ENCODE assay signal across 10 cellular contexts in the genomic region with DNA sequence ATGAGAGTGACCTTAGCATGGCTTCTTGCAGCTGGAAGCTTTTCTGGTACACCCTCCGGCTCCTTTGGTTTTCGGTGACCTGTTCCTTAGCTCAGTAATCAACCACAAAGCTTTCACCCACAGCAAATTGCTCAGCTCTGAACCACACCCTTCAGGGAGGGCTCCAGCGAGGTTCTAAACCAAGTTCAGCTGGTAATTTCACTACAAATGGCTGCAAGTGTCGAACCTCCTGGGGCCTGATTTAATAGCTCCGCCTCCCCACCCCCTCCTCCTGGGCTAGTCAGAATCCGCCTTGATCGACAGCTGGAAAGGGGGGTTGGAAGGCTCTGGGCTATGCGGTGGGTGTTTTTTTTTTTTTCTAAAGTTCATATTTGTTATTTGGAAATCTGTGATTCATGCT.
DNase-seq lines count a peak whose midpoint lies in the region; ATAC-seq and TF ChIP-seq lines count a peak whose summit lies in the region.
"Had no signal": no experiment of that assay in that cellular context is flagged by ENCODE, and none has a peak within 500 bp of the region (broad histone marks: within the 10 kb centered on the region; RNA-seq: fewer than 3 reads in every experiment).

No MANE protein-coding gene starts in this region.

- no peak overlapping the region for H3K27ac Mint-ChIP-seq in CD8-positive, alpha-beta T cell
- H3K27ac Mint-ChIP-seq: CD4-positive, alpha-beta memory T cell had no signal

- no peaks in the 10 kb centered on the region for H3K9me3 ChIP-seq in CD8-positive, alpha-beta T cell (ENCODE audit: low read length)

- TF ChIP-seq CTCF in AG09309 (IDR thresholded peaks at IDR 0.05; ENCODE audit: control insufficient read depth, insufficient read depth, low read depth, low read length, missing control alignments) (no peak), astrocyte of the cerebellum (IDR thresholded peaks at IDR 0.05; ENCODE audit: low read depth, low read length, missing control alignments) (no peak)
- no peak for TF ChIP-seq CTCF in CD8-positive, alpha-beta T cell (IDR thresholded peaks at IDR 0.05)

- no peaks in the 10 kb centered on the region for H3K36me3 Mint-ChIP-seq in CD8-positive, alpha-beta T cell
- H3K36me3 Mint-ChIP-seq: CD4-positive, alpha-beta memory T cell had no signal

- ATAC-seq in HG03025 (IDR thresholded peaks at IDR 0.05; ENCODE audit: low FRiP score, unreplicated experiment), result peak; percentile 45
- no peak for ATAC-seq in activated CD4-positive, CD25-positive, alpha-beta regulatory T cell treated with anti-CD3 and anti-CD28 coated beads, Interleukin-2, amount 50 U/mL, for 24 hours
- no peak for ATAC-seq in CD8-positive, alpha-beta T cell

- H3K4me1 ChIP-seq in CD8-positive, alpha-beta T cell (ENCODE audit: insufficient read depth, low read length), result no peaks in the 10 kb centered on the region

- no peaks in the 10 kb centered on the region for H3K36me3 ChIP-seq in CD8-positive, alpha-beta T cell (ENCODE audit: insufficient read depth, low read length)

- in situ Hi-C loops in astrocyte of the cerebellum (cut with HindIII; ENCODE audit: low sequenced_read_pairs), result no loop called here

- peaks cover 7% of the 10 kb centered on the region for H3K27me3 Mint-ChIP-seq in CD8-positive, alpha-beta T cell (ENCODE audit: low read depth)

- no peak overlapping the region for H3K27ac ChIP-seq in CD8-positive, alpha-beta T cell (ENCODE audit: low read depth, low read length)

- CTCF ChIA-PET in CD8-positive, alpha-beta T cell (lab: Charles Lee), result no interaction called here

- peak; percentile 73 for DNase-seq in AG09309 (ENCODE audit: low read depth)
- peak; percentile 22 for DNase-seq in astrocyte of the cerebellum (ENCODE audit: low read depth)
- DNase-seq in iPS-NIHi7 (ENCODE audit: extremely low spot score), result peak; percentile 63
- no peak for DNase-seq in NCI-H1092 (lab: John Stamatoyannopoulos, UW)
- no peak for DNase-seq in D341Med (ENCODE audit: low spot score)
- DNase-seq in CD8-positive, alpha-beta T cell, result no peak
- DNase-seq: CD4-positive, alpha-beta memory T cell; KBM-7 had no signal

- peak overlapping the region; percentile 2 for H3K4me3 ChIP-seq in AG09309 (ENCODE audit: control insufficient read depth, low read depth, low read length)
- H3K4me3 ChIP-seq in astrocyte of the cerebellum (ENCODE audit: low read depth, low read length), result no peak overlapping the region
- H3K4me3 ChIP-seq in CD8-positive, alpha-beta T cell (ENCODE audit: low read depth, low read length), result no peak overlapping the region

- intact Hi-C loops in CD8-positive, alpha-beta T cell (cut with DNase I, micrococcal nuclease), result no loop called here

- no peaks in the 10 kb centered on the region for H3K27me3 ChIP-seq in CD8-positive, alpha-beta T cell (ENCODE audit: insufficient read depth, low read length)

- no peaks in the 10 kb centered on the region for H3K9me3 Mint-ChIP-seq in CD8-positive, alpha-beta T cell
- H3K9me3 Mint-ChIP-seq: CD4-positive, alpha-beta memory T cell had no signal

- POLR2A ChIA-PET in CD8-positive, alpha-beta T cell (lab: Charles Lee), result no interaction called here

- H3K4me1 Mint-ChIP-seq in CD8-positive, alpha-beta T cell (ENCODE audit: low read depth), result no peaks in the 10 kb centered on the region

- no peak overlapping the region for H3K4me3 Mint-ChIP-seq in CD8-positive, alpha-beta T cell
- H3K4me3 Mint-ChIP-seq: CD4-positive, alpha-beta memory T cell had no signal

Comparison
In these comparisons a context has a peak if more than half of its experiments do, and no peak if none do; other contexts are left out.
1. DNase-seq: peak in AG09309 (single experiment), astrocyte of the cerebellum (single experiment) and iPS-NIHi7 (single experiment); none in NCI-H1092 (single experiment), D341Med (single experiment) and CD8-positive, alpha-beta T cell (0 of 7).